ENCODE assay signal across 8 cellular contexts in the genomic region with DNA sequence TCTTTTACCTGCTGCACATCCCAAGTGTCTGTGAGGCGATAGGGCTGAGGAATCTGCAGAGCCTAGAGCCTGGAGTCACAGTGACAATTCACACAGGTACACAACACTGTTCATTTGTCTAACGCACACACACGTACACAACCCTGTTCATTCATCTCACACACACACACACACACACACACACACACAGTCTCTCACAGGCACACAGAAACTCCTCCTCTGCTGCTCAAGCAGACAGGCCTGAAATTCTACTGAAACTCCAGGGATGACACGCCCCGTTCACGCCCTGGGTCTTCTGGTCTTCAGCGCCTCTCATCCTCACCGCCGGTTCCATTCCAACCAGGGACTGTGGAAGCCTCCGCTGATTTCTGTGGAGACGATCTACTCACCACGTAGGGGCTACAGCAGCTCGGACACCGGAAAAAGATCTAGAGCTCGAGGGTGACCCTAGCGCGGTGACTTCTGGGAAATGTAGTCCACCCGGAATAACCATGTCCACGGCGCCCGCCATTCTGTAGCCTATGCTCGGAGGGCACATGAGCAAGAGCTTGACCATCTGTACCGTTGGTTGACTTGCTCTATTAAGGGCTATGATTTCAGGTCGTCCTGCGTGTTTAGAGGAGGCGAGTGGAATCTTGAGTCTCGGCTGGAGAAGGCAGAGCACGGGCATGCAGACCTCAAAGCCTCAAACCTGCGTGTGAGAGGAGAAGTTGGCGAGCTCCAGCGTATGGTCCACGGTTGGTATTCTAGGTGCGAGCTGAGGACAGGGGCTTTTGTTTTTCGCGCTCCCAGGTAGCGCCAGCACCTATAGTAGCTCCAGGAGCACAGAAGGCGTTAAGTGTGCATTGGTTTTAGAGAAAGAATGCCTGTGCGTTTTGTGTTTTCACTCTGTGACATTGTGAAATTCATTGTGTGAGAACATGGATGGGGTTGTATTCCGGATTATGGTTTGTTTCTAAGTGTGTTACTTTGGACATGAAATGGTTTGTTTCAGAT. TPM values are rescaled to one million over a fixed set of nuclear protein-coding genes. Genes with fewer than 3 reads are reported as not detected.
DNase-seq lines count a peak whose midpoint lies in the region; ATAC-seq and TF ChIP-seq lines count a peak whose summit lies in the region.

No MANE protein-coding gene starts in this region.

- peak overlapping the region; percentile 89 for H3K4me2 ChIP-seq in skeletal muscle satellite cell (ENCODE audit: low read length)

- H3K79me2 ChIP-seq in ACC112 (ENCODE audit: control insufficient read depth, insufficient read depth, low read length, unreplicated experiment), result no peaks in the 10 kb centered on the region

- H3K27ac ChIP-seq in ACC112 (ENCODE audit: low read depth, low read length), result no peak overlapping the region

- H3K4me3 ChIP-seq in ACC112 (ENCODE audit: low read depth, low read length), result peak overlapping the region; percentile 83
- peak overlapping the region; percentile 85 for H3K4me3 ChIP-seq in skeletal muscle satellite cell (ENCODE audit: low read length)

- H3K36me3 ChIP-seq in ACC112 (ENCODE audit: insufficient read depth, low read length) (peaks cover 12% of the 10 kb centered on the region), skeletal muscle satellite cell (ENCODE audit: insufficient read depth, low read length) (no peaks in the 10 kb centered on the region)

- peak; percentile 76 for DNase-seq in M059J (ENCODE audit: low read depth)
- peak; percentile 18 to 44 (median 24) for DNase-seq in activated CD4-positive, CD25-positive, alpha-beta regulatory T cell (lab: John Stamatoyannopoulos, UW)
- DNase-seq in central memory CD4-positive, alpha-beta T cell, result peak; percentile 43
- peak; percentile 90 for DNase-seq in iPS-NIHi7 (ENCODE audit: extremely low spot score)

- H3K9ac ChIP-seq in skeletal muscle satellite cell (ENCODE audit: low read depth, low read length), result peak overlapping the region; percentile 79

- no peak for ATAC-seq in GM21526 (IDR thresholded peaks at IDR 0.05; ENCODE audit: low FRiP score, unreplicated experiment)

- H3K9me3 ChIP-seq in skeletal muscle satellite cell (replicated peaks; ENCODE audit: low read length), result peaks cover 3% of the 10 kb centered on the region

- H3K4me1 ChIP-seq in ACC112 (ENCODE audit: control insufficient read depth, insufficient read depth, low read length, unreplicated experiment) (no peaks in the 10 kb centered on the region), skeletal muscle satellite cell (ENCODE audit: control insufficient read depth, insufficient read depth, low read length) (peaks cover 11% of the 10 kb centered on the region)

- no peaks in the 10 kb centered on the region for H3K27me3 ChIP-seq in ACC112 (ENCODE audit: insufficient read depth, low read length)
- no peaks in the 10 kb centered on the region for H3K27me3 ChIP-seq in skeletal muscle satellite cell (ENCODE audit: control insufficient read depth, insufficient read depth, low read length)

- peak overlapping the region; percentile 93 for H2AFZ ChIP-seq in ACC112 (ENCODE audit: low read length, unreplicated experiment)

- TF ChIP-seq POLR2A in GM19099 (IDR thresholded peaks at IDR 0.05; ENCODE audit: extremely low read depth, insufficient read length, low read depth), result peak; percentile 31

RNA-seq across cellular contexts. Expression of gene ZNF404, which starts 17.9 kb away (rescaled TPM):
- total RNA-seq in M059J (2014; rRNA removed; shearing (Covaris generic)), result 1.7 and 2.0 TPM in 2 replicates
- 0.87 and 2.3 TPM in 2 replicates for total RNA-seq in skeletal muscle satellite cell (2012; rRNA removed)

RNA-seq across cellular contexts. Expression of gene ZNF45, which starts 33.4 kb away (rescaled TPM):
- total RNA-seq in M059J (2014; rRNA removed; shearing (Covaris generic)), result 11.2 and 18.8 TPM in 2 replicates
- 10.5 and 11.7 TPM in 2 replicates for total RNA-seq in skeletal muscle satellite cell (2012; rRNA removed)

RNA-seq across cellular contexts. Expression of gene ZNF221, which starts 49.3 kb away (rescaled TPM):
- total RNA-seq in M059J (2014; rRNA removed; shearing (Covaris generic)), result 3.6 and 7.2 TPM in 2 replicates
- total RNA-seq in skeletal muscle satellite cell (2012; rRNA removed), result 4.8 and 5.5 TPM in 2 replicates

Comparison
In these comparisons a context has a peak if more than half of its experiments do, and no peak if none do; other contexts are left out.
1. DNase-seq: peak in every context shown above with its lines; median percentile 90 in iPS-NIHi7; 76 in M059J; 43 in central memory CD4-positive, alpha-beta T cell; 24 in activated CD4-positive, CD25-positive, alpha-beta regulatory T cell.